8 cellular contexts compared by ENCODE assay signal in genomic region chr17:2621913-2622473, GRCh38. TPM values are rescaled to one million over a fixed set of nuclear protein-coding genes. Genes with fewer than 3 reads are reported as not detected.
DNase-seq lines count a peak whose midpoint lies in the region; ATAC-seq and TF ChIP-seq lines count a peak whose summit lies in the region.
"Not testable (repeated sequence)": the region's sequence is repeated elsewhere in the genome, so short reads cannot be mapped to it uniquely, and the experiment has no call there.

No MANE protein-coding gene starts in this region.

- H3K4me3 ChIP-seq in Caco-2 (ENCODE audit: low read depth, low read length): not testable (repeated sequence)

- H3K36me3 ChIP-seq in Caco-2 (ENCODE audit: control insufficient read depth, insufficient read depth, low read length): not testable (repeated sequence)

- not testable (repeated sequence) for H3K27me3 ChIP-seq in Caco-2 (replicated peaks; ENCODE audit: control insufficient read depth, insufficient read depth, low read length)

- POLR2A ChIA-PET in Caco-2 (lab: Charles Lee); activated CD4-positive, alpha-beta T cell treated with anti-CD3 and anti-CD28 coated beads for 36 hours (lab: Charles Lee): not testable (repeated sequence)
- POLR2A ChIA-PET in naive thymus-derived CD8-positive, alpha-beta T cell (lab: Charles Lee): interaction anchor here (0.6 kb wide), 1 partner anchor 40 kb away, joined by 3 read pairs; no protein-coding TSS in a partner anchor

- not testable (repeated sequence) for H3K9me3 ChIP-seq in Caco-2

- H3K4me3 Mint-ChIP-seq in Caco-2 (ENCODE audit: unreplicated experiment) (peak overlapping the region; percentile 6), endothelial cell (ENCODE audit: unreplicated experiment) (peak overlapping the region; percentile 62), type B pancreatic cell (peak overlapping the region; percentile 26)
- not testable (repeated sequence) for H3K4me3 Mint-ChIP-seq in activated CD4-positive, alpha-beta T cell treated with anti-CD3 and anti-CD28 coated beads for 36 hours; activated naive CD8-positive, alpha-beta T cell
- H3K4me3 Mint-ChIP-seq in naive thymus-derived CD8-positive, alpha-beta T cell: peak overlapping the region in 3 of 10 donors; percentile 4 to 66 (median 26)

- not testable (repeated sequence) for H3K27ac Mint-ChIP-seq in Caco-2 (ENCODE audit: unreplicated experiment)
- peak overlapping the region; percentile 51 for H3K27ac Mint-ChIP-seq in activated CD4-positive, alpha-beta T cell treated with anti-CD3 and anti-CD28 coated beads for 36 hours
- peak overlapping the region; percentile 68 for H3K27ac Mint-ChIP-seq in activated naive CD8-positive, alpha-beta T cell
- H3K27ac Mint-ChIP-seq in endothelial cell (ENCODE audit: unreplicated experiment) (peak overlapping the region; percentile 25), type B pancreatic cell (peak overlapping the region; percentile 59)
- H3K27ac Mint-ChIP-seq in naive thymus-derived CD8-positive, alpha-beta T cell: peak overlapping the region in 7 of 10 donors; percentile 14 to 83 (median 59)

- not testable (repeated sequence) for BruUV-seq in Caco-2 (replicated peaks; lab: Mats Ljungman, UMichigan)

- peak in 1 of 2 experiments; percentile 18 for DNase-seq in Caco-2
- peak; percentile 74 for DNase-seq in OCI-M1 (lab: John Stamatoyannopoulos, UW)
- DNase-seq in activated CD4-positive, alpha-beta T cell treated with anti-CD3 and anti-CD28 coated beads for 36 hours; endothelial cell (ENCODE audit: low spot score); left lobe of liver (ENCODE audit: low spot score); naive thymus-derived CD8-positive, alpha-beta T cell; type B pancreatic cell (ENCODE audit: extremely low spot score, unreplicated experiment): not testable (repeated sequence)

- TF ChIP-seq CTCF in Caco-2 (IDR thresholded peaks at IDR 0.05; ENCODE audit: insufficient read depth in 1 of 2, low read depth in 1 of 2, low read length in 1 of 2, severe bottlenecking in 1 of 2, unreplicated experiment in 1 of 2); endothelial cell (IDR thresholded peaks at IDR 0.05; ENCODE audit: unreplicated experiment); type B pancreatic cell (conservative IDR thresholded peaks at IDR 0.05): not testable (repeated sequence)

- H3K4me1 Mint-ChIP-seq in Caco-2 (ENCODE audit: low read depth, unreplicated experiment) (peaks cover 23% of the 10 kb centered on the region), endothelial cell (ENCODE audit: unreplicated experiment) (peaks cover 22% of the 10 kb centered on the region), type B pancreatic cell (ENCODE audit: unreplicated experiment) (peaks cover 14% of the 10 kb centered on the region)
- peaks cover 47% of the 10 kb centered on the region for H3K4me1 Mint-ChIP-seq in activated CD4-positive, alpha-beta T cell treated with anti-CD3 and anti-CD28 coated beads for 36 hours
- H3K4me1 Mint-ChIP-seq in activated naive CD8-positive, alpha-beta T cell (ENCODE audit: low read depth): peaks cover 65% of the 10 kb centered on the region
- H3K4me1 Mint-ChIP-seq in naive thymus-derived CD8-positive, alpha-beta T cell: peaks cover 27 to 81% (median 59%) of the 10 kb centered on the region in 4 donors

- not testable (repeated sequence) for H3K4me1 ChIP-seq in Caco-2

- H3K27me3 Mint-ChIP-seq in Caco-2 (ENCODE audit: insufficient read depth, unreplicated experiment); activated CD4-positive, alpha-beta T cell treated with anti-CD3 and anti-CD28 coated beads for 36 hours; activated naive CD8-positive, alpha-beta T cell; endothelial cell (ENCODE audit: unreplicated experiment); naive thymus-derived CD8-positive, alpha-beta T cell; type B pancreatic cell: not testable (repeated sequence)

- CTCF ChIA-PET in Caco-2 (lab: Charles Lee): not testable (repeated sequence)
- CTCF ChIA-PET in activated CD4-positive, alpha-beta T cell treated with anti-CD3 and anti-CD28 coated beads for 36 hours (lab: Charles Lee): interaction anchor here (1.0 kb wide), 1 partner anchor 12 kb away, joined by 3 read pairs; no protein-coding TSS in a partner anchor

- not testable (repeated sequence) for ATAC-seq in activated CD4-positive, alpha-beta T cell treated with anti-CD3 and anti-CD28 coated beads for 36 hours; naive thymus-derived CD8-positive, alpha-beta T cell
- peak; percentile 30 for ATAC-seq in left lobe of liver

- H3K36me3 Mint-ChIP-seq in Caco-2 (ENCODE audit: insufficient read depth, unreplicated experiment) (peaks cover 54% of the 10 kb centered on the region), endothelial cell (ENCODE audit: low read depth, unreplicated experiment) (peaks cover 13% of the 10 kb centered on the region), type B pancreatic cell (peaks cover 25% of the 10 kb centered on the region)
- peaks cover 43% of the 10 kb centered on the region for H3K36me3 Mint-ChIP-seq in activated CD4-positive, alpha-beta T cell treated with anti-CD3 and anti-CD28 coated beads for 36 hours (ENCODE audit: low read depth)
- H3K36me3 Mint-ChIP-seq in activated naive CD8-positive, alpha-beta T cell: peaks cover 15% of the 10 kb centered on the region
- H3K36me3 Mint-ChIP-seq in naive thymus-derived CD8-positive, alpha-beta T cell: peaks cover 1 to 44% (median 12%) of the 10 kb centered on the region in 3 donors

- intact Hi-C loops in Caco-2 (cut with micrococcal nuclease; ENCODE audit: unreplicated experiment); activated CD4-positive, alpha-beta T cell treated with anti-CD3 and anti-CD28 coated beads for 36 hours (cut with DNase I, micrococcal nuclease): not testable (repeated sequence)

- not testable (repeated sequence) for H3K9me3 Mint-ChIP-seq in Caco-2 (ENCODE audit: unreplicated experiment); activated CD4-positive, alpha-beta T cell treated with anti-CD3 and anti-CD28 coated beads for 36 hours (ENCODE audit: low read depth); activated naive CD8-positive, alpha-beta T cell (ENCODE audit: low read depth); endothelial cell (ENCODE audit: unreplicated experiment); naive thymus-derived CD8-positive, alpha-beta T cell; type B pancreatic cell

RNA-seq across cellular contexts. Expression of gene PAFAH1B1, which starts 28.5 kb away (rescaled TPM):
- 141 and 153 TPM in 2 replicates for total RNA-seq in Caco-2 (2022)
- 100 to 1,000 TPM; 163 to 167 TPM for total RNA-seq in activated CD4-positive, alpha-beta T cell treated with anti-CD3 and anti-CD28 coated beads for 36 hours
- total RNA-seq in endothelial cell (ENCODE audit: unreplicated experiment): 141 TPM
- 34.5 TPM for total RNA-seq in left lobe of liver
- total RNA-seq in naive thymus-derived CD8-positive, alpha-beta T cell: 100 to 1,000 TPM; 153 to 170 TPM
- 10 to 100 TPM; 10.5 to 12.5 (median 11.3) TPM for polyA plus RNA-seq in naive thymus-derived CD8-positive, alpha-beta T cell
- 120 and 126 TPM in 2 replicates for total RNA-seq in type B pancreatic cell (ENCODE audit: low replicate concordance)
